ENCODE assay signal across 8 cellular contexts in genomic region chr15:51499379-51499976, GRCh38.
DNase-seq lines count a peak whose midpoint lies in the region; ATAC-seq and TF ChIP-seq lines count a peak whose summit lies in the region.

No MANE protein-coding gene starts in this region.

- ATAC-seq in HG03280 (IDR thresholded peaks at IDR 0.05; ENCODE audit: unreplicated experiment) = no peak

- intact Hi-C loops in activated CD4-positive, alpha-beta T cell treated with anti-CD3 and anti-CD28 coated beads, Interleukin-2, amount 10 ng/mL, durations not matched to agents 24 days and 14 days (cut with micrococcal nuclease) = no loop called here

- no peaks in the 10 kb centered on the region for H3K9me3 Mint-ChIP-seq in activated CD4-positive, alpha-beta T cell treated with anti-CD3 and anti-CD28 coated beads, Interleukin-2, amount 10 ng/mL, durations not matched to agents 24 days and 14 days

- H3K4me1 Mint-ChIP-seq in activated CD4-positive, alpha-beta T cell treated with anti-CD3 and anti-CD28 coated beads, Interleukin-2, amount 10 ng/mL, durations not matched to agents 24 days and 14 days = no peaks in the 10 kb centered on the region

- no peak overlapping the region for H3K4me3 ChIP-seq in choroid plexus epithelial cell (ENCODE audit: low read depth, low read length)

- DNase-seq in SIG-M5 treated with dmso at 0.1 percent for 504 hours (lab: John Stamatoyannopoulos, UW; ENCODE audit: unreplicated experiment) (peak; percentile 59), SIG-M5 (lab: John Stamatoyannopoulos, UW) (no peak), NCI-H2171 (lab: John Stamatoyannopoulos, UW) (peak; percentile 44), choroid plexus epithelial cell (ENCODE audit: low read depth) (peak; percentile 74), pons (ENCODE audit: low spot score) (peak; percentile 56), activated gamma-delta T cell (lab: John Stamatoyannopoulos, UW) (no peak)
- no peak for DNase-seq in activated CD4-positive, alpha-beta T cell treated with anti-CD3 and anti-CD28 coated beads, Interleukin-2, amount 10 ng/mL, durations not matched to agents 24 days and 14 days

- H3K27ac Mint-ChIP-seq in activated CD4-positive, alpha-beta T cell treated with anti-CD3 and anti-CD28 coated beads, Interleukin-2, amount 10 ng/mL, durations not matched to agents 24 days and 14 days = no peak overlapping the region

- no peak overlapping the region for H3K4me3 Mint-ChIP-seq in activated CD4-positive, alpha-beta T cell treated with anti-CD3 and anti-CD28 coated beads, Interleukin-2, amount 10 ng/mL, durations not matched to agents 24 days and 14 days

- no peaks in the 10 kb centered on the region for H3K36me3 Mint-ChIP-seq in activated CD4-positive, alpha-beta T cell treated with anti-CD3 and anti-CD28 coated beads, Interleukin-2, amount 10 ng/mL, durations not matched to agents 24 days and 14 days (ENCODE audit: low read depth)

- no peaks in the 10 kb centered on the region for H3K27me3 Mint-ChIP-seq in activated CD4-positive, alpha-beta T cell treated with anti-CD3 and anti-CD28 coated beads, Interleukin-2, amount 10 ng/mL, durations not matched to agents 24 days and 14 days

- TF ChIP-seq CTCF in choroid plexus epithelial cell (conservative IDR thresholded peaks at IDR 0.05; ENCODE audit: low read depth, low read length) = peak; percentile 69

Comparison
In these comparisons a context has a peak if more than half of its experiments do, and no peak if none do; other contexts are left out.
1. DNase-seq: peak in SIG-M5 treated with dmso at 0.1 percent for 504 hours (single experiment), NCI-H2171 (single experiment), choroid plexus epithelial cell (single experiment) and pons (single experiment); none in SIG-M5 (single experiment), activated gamma-delta T cell (single experiment) and activated CD4-positive, alpha-beta T cell treated with anti-CD3 and anti-CD28 coated beads, Interleukin-2, amount 10 ng/mL, durations not matched to agents 24 days and 14 days (single experiment).